Comparison of ENCODE assay signal across 18 cellular contexts in the genomic region with DNA sequence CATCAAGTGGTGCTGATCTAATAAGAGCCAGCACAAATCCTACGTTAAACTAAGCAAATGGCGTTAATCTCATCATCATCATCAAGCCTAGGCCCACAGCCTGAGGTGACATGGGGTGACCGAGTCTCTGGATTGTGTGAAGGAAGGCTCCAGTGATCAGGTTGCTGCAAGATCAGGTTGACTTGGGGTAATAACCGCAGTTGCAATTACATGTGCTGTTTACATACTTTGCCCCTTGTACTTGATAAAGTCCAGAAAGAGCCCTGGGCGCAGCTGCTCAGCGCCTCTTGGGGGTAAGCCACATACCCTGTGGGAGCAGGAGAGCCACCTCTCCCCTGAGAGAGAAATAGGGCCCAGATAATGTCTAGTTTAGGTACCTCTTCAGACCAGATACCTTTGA.
DNase-seq lines count a peak whose midpoint lies in the region; ATAC-seq and TF ChIP-seq lines count a peak whose summit lies in the region.
"Had no signal": no experiment of that assay in that cellular context is flagged by ENCODE, and none has a peak within 500 bp of the region (broad histone marks: within the 10 kb centered on the region; RNA-seq: fewer than 3 reads in every experiment).

No MANE protein-coding gene starts in this region.

- intact Hi-C loops in mammary epithelial cell (cut with micrococcal nuclease) = loop anchor here (2.0 to 10.0 kb wide), 8 partner anchors 76 to 806 kb away; a partner anchor contains a TSS
- intact Hi-C loops in mucosa of descending colon (cut with DNase I, micrococcal nuclease) = no loop called here
- intact Hi-C loops in left cardiac atrium (cut with DNase I) = no loop called here

- peak; percentile 27 for ATAC-seq in mucosa of descending colon
- ATAC-seq in GM19324 (IDR thresholded peaks at IDR 0.05; ENCODE audit: low FRiP score, unreplicated experiment) = no peak
- no peak for ATAC-seq in left cardiac atrium

- H3K9me3 ChIP-seq in mammary epithelial cell (replicated peaks; ENCODE audit: insufficient read depth, low read length) = no peaks in the 10 kb centered on the region
- H3K9me3 ChIP-seq in mucosa of descending colon = no peaks in the 10 kb centered on the region
- no peaks in the 10 kb centered on the region for H3K9me3 ChIP-seq in stomach smooth muscle (ENCODE audit: control insufficient read depth in 2 of 2, low read length in 2 of 2)
- H3K9me3 ChIP-seq: BLaER1 had no signal

- H3K4me3 ChIP-seq in mammary epithelial cell (replicated peaks in 1 of 3; ENCODE audit: insufficient read depth in 1 of 3, low read depth in 2 of 3, low read length in 3 of 3) (no peak overlapping the region), mucosa of descending colon (no peak overlapping the region), stomach smooth muscle (ENCODE audit: low read length in 2 of 2) (no peak overlapping the region)
- H3K4me3 ChIP-seq: BLaER1 had no signal

- BruUV-seq in mammary epithelial cell (replicated peaks; lab: Mats Ljungman, UMichigan) = TSS peak; percentile 65

- H3K79me2 ChIP-seq in mammary epithelial cell (ENCODE audit: insufficient read depth, low read length) = no peaks in the 10 kb centered on the region

- WGBS in mammary epithelial cell (ENCODE audit: low coverage, missing lambda C conversion rate) = 98% methylated on average over 6 of the region's 6 CpGs

- CTCF ChIA-PET in mammary epithelial cell (lab: Charles Lee; ENCODE audit: low non-redundant PET) = interaction anchor here (0.5 to 0.6 kb wide), 2 partner anchors 242 to 246 kb away, joined by 3 to 5 read pairs; no protein-coding TSS in a partner anchor

- H4K20me1 ChIP-seq in mammary epithelial cell (ENCODE audit: insufficient read depth, low read length) = no peaks in the 10 kb centered on the region
- H4K20me1 ChIP-seq: BLaER1 had no signal

- in situ Hi-C loops in mammary epithelial cell (cut with MboI; ENCODE audit: low sequenced_read_pairs in 2 of 2) = loop anchor here in 1 of 2 donors (10.0 to 25.0 kb wide), 2 partner anchors 124 to 508 kb away; a partner anchor contains a TSS
- in situ Hi-C loops in G401 (cut with HindIII; ENCODE audit: low sequenced_read_pairs) = no loop called here

- TF ChIP-seq CTCF in mammary epithelial cell (conservative IDR thresholded peaks at IDR 0.05 in 1 of 2, IDR thresholded peaks at IDR 0.05 in 1 of 2; ENCODE audit: extremely low read depth in 1 of 2, insufficient read depth in 1 of 2, low read depth in 1 of 2, low read length in 2 of 2) = no peak
- no peak for TF ChIP-seq CTCF in mucosa of descending colon (IDR thresholded peaks at IDR 0.05)

- peak; percentile 28 for DNase-seq in DMS 273 (lab: John Stamatoyannopoulos, UW; ENCODE audit: unreplicated experiment)
- no peak for DNase-seq in DMS 273 treated with DMSO at 0.1 percent for 48 hours (lab: John Stamatoyannopoulos, UW)
- DNase-seq in mammary epithelial cell = no peak
- no peak for DNase-seq in mucosa of descending colon
- DNase-seq in G401 (ENCODE audit: low spot score) = no peak
- no peak for DNase-seq in left cardiac atrium
- DNase-seq: DMS153, EL, H9, IMR-90, Kasumi-1, NCI-H1417, NCI-H1930, NCI-H526 treated with DMSO at 0.1 percent for 48 hours had no signal

- peak overlapping the region; percentile 30 for H3K9ac ChIP-seq in mammary epithelial cell (ENCODE audit: insufficient read depth, low read length)
- no peak overlapping the region for H3K9ac ChIP-seq in stomach smooth muscle (ENCODE audit: low read length in 2 of 2)
- H3K9ac ChIP-seq: BLaER1 had no signal

- H3K27ac ChIP-seq in mammary epithelial cell (ENCODE audit: insufficient read depth, low read depth, low read length) = peak overlapping the region; percentile 95
- peak overlapping the region; percentile 49 for H3K27ac ChIP-seq in stomach smooth muscle (ENCODE audit: low read length)
- H3K27ac ChIP-seq: 22Rv1, BLaER1 had no signal

- peak overlapping the region; percentile 54 for H3K4me2 ChIP-seq in mammary epithelial cell (ENCODE audit: insufficient read depth, low read depth, low read length)
- H3K4me2 ChIP-seq: BLaER1 had no signal

- H3K36me3 ChIP-seq in mammary epithelial cell (ENCODE audit: insufficient read depth, low read length) = no peaks in the 10 kb centered on the region
- no peaks in the 10 kb centered on the region for H3K36me3 ChIP-seq in mucosa of descending colon (ENCODE audit: low read depth)
- H3K36me3 ChIP-seq in stomach smooth muscle (ENCODE audit: control insufficient read depth in 2 of 2, insufficient read depth in 2 of 2, low read length in 2 of 2) = no peaks in the 10 kb centered on the region
- H3K36me3 ChIP-seq: BLaER1 had no signal

- dilution Hi-C loops in mammary epithelial cell (cut with HindIII; ENCODE audit: low sequenced_read_pairs) = no loop called here

- H3K4me1 ChIP-seq in mammary epithelial cell (ENCODE audit: insufficient read depth, low read length) (peaks cover 38% of the 10 kb centered on the region), mucosa of descending colon (ENCODE audit: low read depth) (peaks cover 21% of the 10 kb centered on the region), stomach smooth muscle (ENCODE audit: control insufficient read depth, insufficient read depth, low read length) (peaks cover 34% of the 10 kb centered on the region)
- H3K4me1 ChIP-seq: BLaER1 had no signal

- peak overlapping the region; percentile 25 for H2AFZ ChIP-seq in mammary epithelial cell (ENCODE audit: low read depth, low read length)

- H3K27me3 ChIP-seq in mammary epithelial cell (ENCODE audit: insufficient read depth, low read length) (no peaks in the 10 kb centered on the region), stomach smooth muscle (ENCODE audit: control insufficient read depth in 1 of 2, insufficient read depth in 2 of 2, low read length in 2 of 2) (no peaks in the 10 kb centered on the region)
- H3K27me3 ChIP-seq: BLaER1 had no signal
